In the genomic region with DNA sequence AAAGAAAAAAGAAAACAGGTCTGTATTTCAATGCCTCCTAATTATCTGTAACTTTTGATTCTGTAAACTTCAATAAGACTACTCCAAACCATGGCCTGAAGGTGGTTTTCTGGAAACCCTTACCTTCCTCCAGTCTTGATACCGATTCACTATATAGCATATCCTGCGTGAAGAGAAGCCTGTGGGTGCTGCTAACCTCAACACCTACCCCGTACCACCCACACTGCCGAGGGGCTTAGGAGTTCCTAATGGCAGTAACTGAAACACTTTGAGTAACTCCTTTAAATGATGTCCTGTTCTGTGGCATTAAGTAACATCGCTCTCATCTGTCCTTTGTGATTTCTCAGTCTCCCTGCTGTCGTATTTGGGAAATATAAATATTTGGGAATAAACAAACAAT, we compare ENCODE assay signal across 1 cellular context.
TF ChIP-seq lines count a peak whose summit lies in the region.

No MANE protein-coding gene starts in this region.

TF ChIP-seq in A549, 52 proteins besides CTCF, POLR2A, EP300 and RAD21 (continued from another document):
- TF ChIP-seq ZFP36 (IDR thresholded peaks at IDR 0.05; ENCODE audit: borderline replicate concordance, partially characterized antibody) (no peak), HDAC2 (IDR thresholded peaks at IDR 0.05) (no peak), CHD2 (IDR thresholded peaks at IDR 0.05; ENCODE audit: low read length, partially characterized antibody) (no peak), GATA3 (IDR thresholded peaks at IDR 0.05; ENCODE audit: borderline replicate concordance) (no peak)
